In the genomic region with DNA sequence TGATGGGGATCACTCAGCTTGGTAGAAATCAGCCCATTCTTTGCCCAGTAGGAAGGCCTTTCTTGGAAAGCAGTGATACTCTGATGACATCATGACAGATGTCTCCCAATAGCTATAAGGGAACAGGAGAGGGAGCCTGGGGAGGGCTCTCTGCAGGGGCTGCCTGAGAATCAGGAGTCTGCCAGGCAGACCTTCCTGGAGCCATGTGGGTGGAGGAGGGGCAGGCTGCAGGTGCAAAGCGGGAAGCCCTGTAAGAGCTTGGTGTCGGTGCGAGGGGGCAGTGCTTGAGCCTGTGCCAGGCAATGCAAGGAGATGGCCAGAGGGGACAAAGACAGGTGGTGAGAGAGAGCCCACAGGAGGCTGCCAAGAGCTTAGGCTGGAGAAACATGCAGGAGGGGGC, we compare ENCODE assay signal across 18 cellular contexts. TPM values are rescaled to one million over a fixed set of nuclear protein-coding genes. Genes with fewer than 3 reads are reported as not detected.
DNase-seq lines count a peak whose midpoint lies in the region; TF ChIP-seq lines count a peak whose summit lies in the region.
"Had no signal": no experiment of that assay in that cellular context is flagged by ENCODE, and none has a peak within 500 bp of the region (broad histone marks: within the 10 kb centered on the region; RNA-seq: fewer than 3 reads in every experiment).

No MANE protein-coding gene starts in this region.

- in situ Hi-C loops in T47D (cut with HindIII; ENCODE audit: low pct_unique_long_range_greater_than_20kb, low sequenced_read_pairs), result no loop called here
- in situ Hi-C loops in mammary epithelial cell (cut with MboI; ENCODE audit: low sequenced_read_pairs in 2 of 2), result loop anchor here in 1 of 2 donors (25.0 kb wide), 1 partner anchor 225 kb away; no protein-coding TSS in a partner anchor

- no peaks in the 10 kb centered on the region for H3K9me3 Mint-ChIP-seq in endothelial cell (ENCODE audit: unreplicated experiment)
- H3K9me3 Mint-ChIP-seq: activated CD4-positive, alpha-beta memory T cell treated with anti-CD3 and anti-CD28 coated beads for 36 hours; activated T-cell treated with anti-CD3 and anti-CD28 coated beads, Interleukin-2, amount 50 U/mL, for 4 hours had no signal

- CTCF ChIA-PET in mammary epithelial cell (lab: Charles Lee; ENCODE audit: low non-redundant PET), result no interaction called here

- H3K4me3 Mint-ChIP-seq in endothelial cell (ENCODE audit: unreplicated experiment), result no peak overlapping the region
- H3K4me3 Mint-ChIP-seq: activated CD4-positive, alpha-beta memory T cell treated with anti-CD3 and anti-CD28 coated beads for 36 hours; activated naive CD8-positive, alpha-beta T cell; activated T-cell treated with anti-CD3 and anti-CD28 coated beads, Interleukin-2, amount 50 U/mL, for 4 hours; H9 had no signal

- H3K4me1 ChIP-seq in mammary epithelial cell (ENCODE audit: insufficient read depth, low read length), result peaks cover 24% of the 10 kb centered on the region

- H3K36me3 Mint-ChIP-seq in endothelial cell (ENCODE audit: low read depth, unreplicated experiment), result no peaks in the 10 kb centered on the region
- H3K36me3 Mint-ChIP-seq: activated CD4-positive, alpha-beta memory T cell treated with anti-CD3 and anti-CD28 coated beads for 36 hours; activated naive CD8-positive, alpha-beta T cell had no signal

- no peak for TF ChIP-seq CTCF in mammary epithelial cell (conservative IDR thresholded peaks at IDR 0.05 in 1 of 2, IDR thresholded peaks at IDR 0.05 in 1 of 2; ENCODE audit: extremely low read depth in 1 of 2, insufficient read depth in 1 of 2, low read depth in 1 of 2, low read length in 2 of 2)
- no peak for TF ChIP-seq CTCF in endothelial cell (IDR thresholded peaks at IDR 0.05; ENCODE audit: unreplicated experiment)
- no peak for TF ChIP-seq CTCF in lower leg skin (IDR thresholded peaks at IDR 0.05)

- peaks cover 17% of the 10 kb centered on the region for H3K27me3 Mint-ChIP-seq in endothelial cell (ENCODE audit: unreplicated experiment)

- no peaks in the 10 kb centered on the region for H3K36me3 ChIP-seq in mammary epithelial cell (ENCODE audit: insufficient read depth, low read length)
- H3K36me3 ChIP-seq: heart left ventricle, MG63, sigmoid colon had no signal

- 62% methylated on average over 3 of the region's 3 CpGs for WGBS in mammary epithelial cell (ENCODE audit: low coverage, missing lambda C conversion rate)
- 74 to 77% methylated on average over 3 of the region's 3 CpGs for WGBS in lower leg skin, 2 donors

- H3K4me2 ChIP-seq in mammary epithelial cell (ENCODE audit: insufficient read depth, low read depth, low read length), result no peak overlapping the region

- peak; percentile 55 to 91 for DNase-seq in T47D (ENCODE audit: low read depth in 1 of 2, low spot score in 1 of 2)
- no peak for DNase-seq in mammary epithelial cell
- DNase-seq in NCI-H524 (lab: John Stamatoyannopoulos, UW), result peak; percentile 37 to 72
- DNase-seq in cerebellar nuclear complex (lab: John Stamatoyannopoulos, UW), result peak; percentile 67 to 79
- no peak for DNase-seq in endothelial cell (ENCODE audit: low spot score)
- no peak for DNase-seq in DMS153 treated with DMSO at 0.1 percent for 48 hours (lab: John Stamatoyannopoulos, UW; ENCODE audit: unreplicated experiment)
- no peak for DNase-seq in DMS153 (lab: John Stamatoyannopoulos, UW)
- no peak for DNase-seq in lower leg skin (ENCODE audit: low spot score in 2 of 2)
- DNase-seq: activated CD4-positive, alpha-beta memory T cell treated with anti-CD3 and anti-CD28 coated beads for 36 hours; activated T-cell treated with anti-CD3 and anti-CD28 coated beads, Interleukin-2, amount 50 U/mL, for 4 hours; Calu3; effector CD8-positive, alpha-beta T cell; H9; heart left ventricle; MG63; sigmoid colon; stimulated activated CD4-positive, alpha-beta T cell treated with anti-CD3 and anti-CD28 coated beads, Interleukin-1b, Interleukin-23, amount 100 ng/mL, for 48 hours had no signal

- intact Hi-C loops in mammary epithelial cell (cut with micrococcal nuclease) (loop anchor here (10.0 kb wide), 1 partner anchor 112 kb away; no protein-coding TSS in a partner anchor), lower leg skin (cut with DNase I; ENCODE audit: low total_unique reads) (no loop called here)

- no peaks in the 10 kb centered on the region for H3K4me1 Mint-ChIP-seq in endothelial cell (ENCODE audit: unreplicated experiment)

- no peaks in the 10 kb centered on the region for H3K27me3 ChIP-seq in mammary epithelial cell (ENCODE audit: insufficient read depth, low read length)
- H3K27me3 ChIP-seq: heart left ventricle, MG63, sigmoid colon had no signal

- dilution Hi-C loops in mammary epithelial cell (cut with HindIII; ENCODE audit: low sequenced_read_pairs), result no loop called here

- no peak overlapping the region for H2AFZ ChIP-seq in mammary epithelial cell (ENCODE audit: low read depth, low read length)

- no peak overlapping the region for H3K27ac Mint-ChIP-seq in endothelial cell (ENCODE audit: unreplicated experiment)
- H3K27ac Mint-ChIP-seq: activated CD4-positive, alpha-beta memory T cell treated with anti-CD3 and anti-CD28 coated beads for 36 hours; activated naive CD8-positive, alpha-beta T cell had no signal

- H3K79me2 ChIP-seq in mammary epithelial cell (ENCODE audit: insufficient read depth, low read length), result no peaks in the 10 kb centered on the region

- H3K27ac ChIP-seq in mammary epithelial cell (ENCODE audit: insufficient read depth, low read depth, low read length), result no peak overlapping the region
- H3K27ac ChIP-seq: heart left ventricle, sigmoid colon had no signal

- H3K4me3 ChIP-seq in mammary epithelial cell (replicated peaks in 1 of 3; ENCODE audit: insufficient read depth in 1 of 3, low read depth in 2 of 3, low read length in 3 of 3) (no peak overlapping the region), lower leg skin (ENCODE audit: low read depth, poor library complexity, severe bottlenecking) (no peak overlapping the region)
- H3K4me3 ChIP-seq: heart left ventricle, MG63, sigmoid colon had no signal

- no peaks in the 10 kb centered on the region for H3K9me3 ChIP-seq in mammary epithelial cell (replicated peaks; ENCODE audit: insufficient read depth, low read length)
- H3K9me3 ChIP-seq: MG63, sigmoid colon had no signal

- no peak overlapping the region for H3K9ac ChIP-seq in mammary epithelial cell (ENCODE audit: insufficient read depth, low read length)

- BruUV-seq in mammary epithelial cell (replicated peaks; lab: Mats Ljungman, UMichigan), result no TSS peak

- no peaks in the 10 kb centered on the region for H4K20me1 ChIP-seq in mammary epithelial cell (ENCODE audit: insufficient read depth, low read length)

- TF ChIP-seq POLR2A in lower leg skin (IDR thresholded peaks at IDR 0.05), result no peak

RNA-seq across cellular contexts. Expression of a gene that starts 5.0 kb away (rescaled TPM):
- total RNA-seq in mammary epithelial cell, result 10 to 100 TPM; 15.0 to 43.5 TPM
- 12.9 TPM for polyA plus RNA-seq in mammary epithelial cell
- polyA minus RNA-seq in mammary epithelial cell, result 27.8 TPM
- 7.5 TPM for total RNA-seq in endothelial cell (ENCODE audit: unreplicated experiment)
- total RNA-seq in lower leg skin, result 10 to 100 TPM; 19.5 to 33.9 (median 25.5) TPM

Comparison
In these comparisons a context has a peak if more than half of its experiments do, and no peak if none do; other contexts are left out.
1. DNase-seq: peak in T47D (2 of 2), NCI-H524 (2 of 2) and cerebellar nuclear complex (2 of 2); none in mammary epithelial cell (single experiment), endothelial cell (single experiment), DMS153 treated with DMSO at 0.1 percent for 48 hours (single experiment), DMS153 (single experiment) and lower leg skin (0 of 2).